26 cellular contexts compared by ENCODE assay signal in genomic region chr14:35320472-35320871, GRCh38. TPM values are rescaled to one million over a fixed set of nuclear protein-coding genes. Genes with fewer than 3 reads are reported as not detected.
DNase-seq lines count a peak whose midpoint lies in the region; ATAC-seq and TF ChIP-seq lines count a peak whose summit lies in the region.
"Had no signal": no experiment of that assay in that cellular context is flagged by ENCODE, and none has a peak within 500 bp of the region (broad histone marks: within the 10 kb centered on the region; RNA-seq: fewer than 3 reads in every experiment).

No MANE protein-coding gene starts in this region.

- peak; percentile 23 for ATAC-seq in activated CD4-positive, alpha-beta T cell treated with anti-CD3 and anti-CD28 coated beads for 36 hours
- ATAC-seq in WTC11 (no peak), mucosa of descending colon (peak; percentile 77), HG03521 (IDR thresholded peaks at IDR 0.05; ENCODE audit: unreplicated experiment) (no peak)
- ATAC-seq: CD8-positive, alpha-beta T cell; gastroesophageal sphincter; K562; left ventricle myocardium superior; naive thymus-derived CD4-positive, alpha-beta T cell; SK-N-SH treated with all-trans-retinoic acid at 6 μM for 48 hours; T-helper 17 cell had no signal

- intact Hi-C loops in activated CD4-positive, alpha-beta T cell treated with anti-CD3 and anti-CD28 coated beads for 36 hours (cut with DNase I, micrococcal nuclease): no loop called here
- intact Hi-C loops in activated CD4-positive, alpha-beta T cell treated with anti-CD3 and anti-CD28 coated beads, Interleukin-2, amount 10 ng/mL, durations not matched to agents 24 days and 14 days (cut with micrococcal nuclease): no loop called here
- intact Hi-C loops in mucosa of descending colon (cut with DNase I, micrococcal nuclease) (no loop called here), transverse colon (cut with DNase I; ENCODE audit: low total_unique reads) (no loop called here)

- H3K4me3 ChIP-seq in mucosa of descending colon: no peak overlapping the region
- no peak overlapping the region for H3K4me3 ChIP-seq in transverse colon
- H3K4me3 ChIP-seq: gastroesophageal sphincter, K562, MG63, skin epidermis, thoracic aorta had no signal

- TF ChIP-seq CTCF in WTC11 (IDR thresholded peaks at IDR 0.05) (no peak), mucosa of descending colon (IDR thresholded peaks at IDR 0.05) (no peak), transverse colon (IDR thresholded peaks at IDR 0.05) (no peak)

- no peak overlapping the region for H3K4me3 Mint-ChIP-seq in activated CD4-positive, alpha-beta T cell treated with anti-CD3 and anti-CD28 coated beads for 36 hours
- H3K4me3 Mint-ChIP-seq in activated CD4-positive, alpha-beta T cell treated with anti-CD3 and anti-CD28 coated beads, Interleukin-2, amount 10 ng/mL, durations not matched to agents 24 days and 14 days: no peak overlapping the region
- H3K4me3 Mint-ChIP-seq in WTC11: no peak overlapping the region
- H3K4me3 Mint-ChIP-seq: CD8-positive, alpha-beta T cell; mesothelial cell of epicardium; naive thymus-derived CD4-positive, alpha-beta T cell; stimulated activated naive CD8-positive, alpha-beta T cell treated with anti-CD3 and anti-CD28 coated beads, Interleukin-15, Interleukin-2, amounts not matched to agents 100 ng/mL and 50 ng/mL, for 24 hours; T-helper 17 cell had no signal

- H3K4me1 Mint-ChIP-seq in activated CD4-positive, alpha-beta T cell treated with anti-CD3 and anti-CD28 coated beads for 36 hours: no peaks in the 10 kb centered on the region
- H3K4me1 Mint-ChIP-seq in activated CD4-positive, alpha-beta T cell treated with anti-CD3 and anti-CD28 coated beads, Interleukin-2, amount 10 ng/mL, durations not matched to agents 24 days and 14 days: peaks cover 11% of the 10 kb centered on the region
- no peaks in the 10 kb centered on the region for H3K4me1 Mint-ChIP-seq in WTC11
- H3K4me1 Mint-ChIP-seq: mesothelial cell of epicardium had no signal

- H3K4me1 ChIP-seq in mucosa of descending colon (ENCODE audit: low read depth) (no peaks in the 10 kb centered on the region), transverse colon (no peaks in the 10 kb centered on the region)
- H3K4me1 ChIP-seq: gastroesophageal sphincter had no signal

- TF ChIP-seq POLR2A in transverse colon (IDR thresholded peaks at IDR 0.05): no peak

- H3K36me3 ChIP-seq in mucosa of descending colon (ENCODE audit: low read depth) (peaks cover 3% of the 10 kb centered on the region), transverse colon (peaks cover 0 to 31% (median 13%) of the 10 kb centered on the region in 4 donors)

- DNase-seq in activated CD4-positive, alpha-beta T cell treated with anti-CD3 and anti-CD28 coated beads for 36 hours: no peak
- DNase-seq in activated CD4-positive, alpha-beta T cell treated with anti-CD3 and anti-CD28 coated beads, Interleukin-2, amount 10 ng/mL, durations not matched to agents 24 days and 14 days: no peak
- DNase-seq in H4 (ENCODE audit: low spot score): peak; percentile 26
- DNase-seq in WTC11 (ENCODE audit: low spot score): no peak
- no peak for DNase-seq in mucosa of descending colon
- DNase-seq in transverse colon: no peak
- no peak for DNase-seq in activated CD8-positive, alpha-beta memory T cell treated with anti-CD3 and anti-CD28 coated beads, Interleukin-2, amount 50 U/mL, for 48 hours
- DNase-seq: CD8-positive, alpha-beta T cell; central memory CD4-positive, alpha-beta T cell; DMS 273 treated with DMSO at 0.1 percent for 48 hours; hippocampal formation; left ventricle myocardium superior; MG63; naive thymus-derived CD4-positive, alpha-beta T cell; NCI-H1436; NCI-H446 treated with DMSO at 0.1 percent for 48 hours; T-helper 17 cell had no signal

- no peak overlapping the region for H3K27ac ChIP-seq in transverse colon
- H3K27ac ChIP-seq: gastroesophageal sphincter, skin epidermis, thoracic aorta had no signal

- no peaks in the 10 kb centered on the region for H3K27me3 ChIP-seq in transverse colon
- H3K27me3 ChIP-seq: gastroesophageal sphincter, MG63 had no signal

- TF ChIP-seq EP300 in transverse colon (IDR thresholded peaks at IDR 0.05; ENCODE audit: low read depth): no peak

- WGBS in transverse colon (ENCODE audit: low coverage in 1 of 2), 2 donors: 59% methylated on average over 2 of the region's 2 CpGs; no CpG with 5 or more reads in 1 of the 2 donors

- H3K27me3 Mint-ChIP-seq in activated CD4-positive, alpha-beta T cell treated with anti-CD3 and anti-CD28 coated beads for 36 hours: no peaks in the 10 kb centered on the region
- no peaks in the 10 kb centered on the region for H3K27me3 Mint-ChIP-seq in activated CD4-positive, alpha-beta T cell treated with anti-CD3 and anti-CD28 coated beads, Interleukin-2, amount 10 ng/mL, durations not matched to agents 24 days and 14 days
- no peaks in the 10 kb centered on the region for H3K27me3 Mint-ChIP-seq in WTC11 (ENCODE audit: low read depth)
- H3K27me3 Mint-ChIP-seq: naive thymus-derived CD4-positive, alpha-beta T cell; stimulated activated naive CD8-positive, alpha-beta T cell treated with anti-CD3 and anti-CD28 coated beads, Interleukin-15, Interleukin-2, amounts not matched to agents 100 ng/mL and 50 ng/mL, for 24 hours; T-helper 17 cell had no signal

- H3K27ac Mint-ChIP-seq in activated CD4-positive, alpha-beta T cell treated with anti-CD3 and anti-CD28 coated beads for 36 hours: no peak overlapping the region
- no peak overlapping the region for H3K27ac Mint-ChIP-seq in activated CD4-positive, alpha-beta T cell treated with anti-CD3 and anti-CD28 coated beads, Interleukin-2, amount 10 ng/mL, durations not matched to agents 24 days and 14 days
- H3K27ac Mint-ChIP-seq in WTC11: peak overlapping the region; percentile 49; the same call in 1 of the 2 replicates
- H3K27ac Mint-ChIP-seq: activated T-helper 2 cell treated with anti-CD3 and anti-CD28 coated beads, Interferon-gamma antibody, Interleukin-2, Interleukin-4, amounts not matched to agents 10 μg/mL and 5 μg/mL and 100 μg/mL, durations not matched to agents 14 hours and 24 hours and 36 hours; CD8-positive, alpha-beta T cell; T-helper 17 cell had no signal

- CTCF ChIA-PET in activated CD4-positive, alpha-beta T cell treated with anti-CD3 and anti-CD28 coated beads for 36 hours (lab: Charles Lee): interaction anchor here (1.1 kb wide), 1 partner anchor 92 kb away, joined by 3 read pairs; no protein-coding TSS in a partner anchor
- CTCF ChIA-PET in WTC11 (lab: Charles Lee): no interaction called here

- H3K9me3 ChIP-seq in mucosa of descending colon (no peaks in the 10 kb centered on the region), transverse colon (no peaks in the 10 kb centered on the region)
- H3K9me3 ChIP-seq: gastroesophageal sphincter, MG63, thoracic aorta had no signal

- POLR2A ChIA-PET in activated CD4-positive, alpha-beta T cell treated with anti-CD3 and anti-CD28 coated beads for 36 hours (lab: Charles Lee): interaction anchor here (0.6 kb wide), 1 partner anchor 55 kb away, joined by 3 read pairs; no protein-coding TSS in a partner anchor
- POLR2A ChIA-PET in WTC11 (lab: Charles Lee): no interaction called here

- peaks cover 27% of the 10 kb centered on the region for H3K36me3 Mint-ChIP-seq in activated CD4-positive, alpha-beta T cell treated with anti-CD3 and anti-CD28 coated beads for 36 hours (ENCODE audit: low read depth)
- peaks cover 36% of the 10 kb centered on the region for H3K36me3 Mint-ChIP-seq in activated CD4-positive, alpha-beta T cell treated with anti-CD3 and anti-CD28 coated beads, Interleukin-2, amount 10 ng/mL, durations not matched to agents 24 days and 14 days (ENCODE audit: low read depth)
- peaks cover 18% of the 10 kb centered on the region for H3K36me3 Mint-ChIP-seq in WTC11

- no peaks in the 10 kb centered on the region for H3K9me3 Mint-ChIP-seq in activated CD4-positive, alpha-beta T cell treated with anti-CD3 and anti-CD28 coated beads for 36 hours (ENCODE audit: low read depth)
- H3K9me3 Mint-ChIP-seq in activated CD4-positive, alpha-beta T cell treated with anti-CD3 and anti-CD28 coated beads, Interleukin-2, amount 10 ng/mL, durations not matched to agents 24 days and 14 days: no peaks in the 10 kb centered on the region
- H3K9me3 Mint-ChIP-seq in WTC11: no peaks in the 10 kb centered on the region
- H3K9me3 Mint-ChIP-seq: activated T-helper 2 cell treated with anti-CD3 and anti-CD28 coated beads, Interferon-gamma antibody, Interleukin-2, Interleukin-4, amounts not matched to agents 10 μg/mL and 5 μg/mL and 100 μg/mL, durations not matched to agents 14 hours and 24 hours and 36 hours; CD8-positive, alpha-beta T cell; mesothelial cell of epicardium; naive thymus-derived CD4-positive, alpha-beta T cell; stimulated activated naive CD8-positive, alpha-beta T cell treated with anti-CD3 and anti-CD28 coated beads, Interleukin-15, Interleukin-2, amounts not matched to agents 100 ng/mL and 50 ng/mL, for 24 hours had no signal

- in situ Hi-C loops in transverse colon (cut with MboI; ENCODE audit: low pct_ligation_motif_present in 1 of 4, low pct_unique_long_range_greater_than_20kb in 1 of 4, low sequenced_read_pairs in 3 of 4): no loop called here

TF ChIP-seq in WTC11, 78 proteins besides CTCF, POLR2A, EP300 and RAD21 (continues in another document):
- TF ChIP-seq E2F5 (CRISPR knock-in tag; IDR thresholded peaks at IDR 0.05) (no peak), CREB1 (CRISPR knock-in tag; IDR thresholded peaks at IDR 0.05) (no peak), IRF1 (CRISPR knock-in tag; IDR thresholded peaks at IDR 0.05) (no peak)

RNA-seq across cellular contexts. Expression of gene PSMA6, which starts 28.3 kb away (rescaled TPM):
- 100 to 1,000 TPM; 374 to 425 TPM for total RNA-seq in activated CD4-positive, alpha-beta T cell treated with anti-CD3 and anti-CD28 coated beads for 36 hours
- 501 and 522 TPM in 2 replicates for total RNA-seq in activated CD4-positive, alpha-beta T cell treated with anti-CD3 and anti-CD28 coated beads, Interleukin-2, amount 10 ng/mL, durations not matched to agents 24 days and 14 days
- total RNA-seq in H4 (2014; rRNA removed; shearing (Covaris generic)): 429 and 475 TPM in 2 replicates
- total RNA-seq in WTC11 (2021): 197 to 215 TPM (median 210 TPM) in 3 replicates
- 100 to 1,000 TPM; 130 to 183 (median 159) TPM for total RNA-seq in mucosa of descending colon
- total RNA-seq in transverse colon: 100 to 1,000 TPM in 2 of 4 donors, 10 to 100 TPM in 2; 24.5 to 141 (median 81.2) TPM

Comparison
In these comparisons a context has a peak if more than half of its experiments do, and no peak if none do; other contexts are left out.
1. ATAC-seq: peak in activated CD4-positive, alpha-beta T cell treated with anti-CD3 and anti-CD28 coated beads for 36 hours (single experiment) and mucosa of descending colon (single experiment); none in WTC11 (single experiment) and HG03521 (single experiment).